ENCODE assay signal across 1 cellular context in genomic region chr9:33223696-33224095, GRCh38.
TF ChIP-seq lines count a peak whose summit lies in the region.

No MANE protein-coding gene starts in this region.

TF ChIP-seq in HepG2, 621 proteins besides CTCF, POLR2A, EP300 and RAD21:
- TF ChIP-seq ZSCAN25 (CRISPR knock-in tag; IDR thresholded peaks at IDR 0.05), result no peak
- no peak for TF ChIP-seq ZNF816 (CRISPR knock-in tag; IDR thresholded peaks at IDR 0.05; ENCODE audit: borderline replicate concordance)
- TF ChIP-seq AGO1 (IDR thresholded peaks at IDR 0.05; ENCODE audit: low read depth, low read length, poor library complexity, severe bottlenecking), result no peak
- no peak for TF ChIP-seq ZNF780A (CRISPR knock-in tag; IDR thresholded peaks at IDR 0.05)
- no peak for TF ChIP-seq MTF2 (CRISPR knock-in tag; IDR thresholded peaks at IDR 0.05; ENCODE audit: borderline replicate concordance)
- TF ChIP-seq, protein P1, sequence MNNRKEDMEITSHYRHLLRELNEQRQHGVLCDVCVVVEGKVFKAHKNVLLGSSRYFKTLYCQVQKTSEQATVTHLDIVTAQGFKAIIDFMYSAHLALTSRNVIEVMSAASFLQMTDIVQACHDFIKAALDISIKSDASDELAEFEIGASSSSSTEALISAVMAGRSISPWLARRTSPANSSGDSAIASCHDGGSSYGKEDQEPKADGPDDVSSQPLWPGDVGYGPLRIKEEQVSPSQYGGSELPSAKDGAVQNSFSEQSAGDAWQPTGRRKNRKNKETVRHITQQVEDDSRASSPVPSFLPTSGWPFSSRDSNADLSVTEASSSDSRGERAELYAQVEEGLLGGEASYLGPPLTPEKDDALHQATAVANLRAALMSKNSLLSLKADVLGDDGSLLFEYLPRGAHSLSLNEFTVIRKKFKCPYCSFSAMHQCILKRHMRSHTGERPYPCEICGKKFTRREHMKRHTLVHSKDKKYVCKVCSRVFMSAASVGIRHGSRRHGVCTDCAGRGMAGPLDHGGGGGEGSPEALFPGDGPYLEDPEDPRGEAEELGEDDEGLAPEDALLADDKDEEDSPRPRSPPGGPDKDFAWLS (CRISPR knock-in tag; IDR thresholded peaks at IDR 0.05; ENCODE audit: borderline replicate concordance), result no peak
- no peak for TF ChIP-seq ZMYM4 (CRISPR knock-in tag; IDR thresholded peaks at IDR 0.05)
- TF ChIP-seq EED (CRISPR knock-in tag; IDR thresholded peaks at IDR 0.05), result no peak
- TF ChIP-seq ZNF749 (CRISPR knock-in tag; IDR thresholded peaks at IDR 0.05; ENCODE audit: borderline replicate concordance), result no peak
- TF ChIP-seq ATF6 (CRISPR knock-in tag; conservative IDR thresholded peaks at IDR 0.05), result no peak
- TF ChIP-seq ZBTB40 (IDR thresholded peaks at IDR 0.05), result no peak
- no peak for TF ChIP-seq ZBTB40 (CRISPR knock-in tag; IDR thresholded peaks at IDR 0.05)
- no peak for TF ChIP-seq ATRX (CRISPR knock-in tag; IDR thresholded peaks at IDR 0.05; ENCODE audit: borderline replicate concordance)
- no peak for TF ChIP-seq REPIN1 (CRISPR knock-in tag; IDR thresholded peaks at IDR 0.05; ENCODE audit: borderline replicate concordance, low read depth)
- no peak for TF ChIP-seq ATF1 (CRISPR knock-in tag; IDR thresholded peaks at IDR 0.05)
- TF ChIP-seq GTF2F1 (IDR thresholded peaks at IDR 0.05; ENCODE audit: low read length), result no peak
- TF ChIP-seq ZNF782 (CRISPR knock-in tag; IDR thresholded peaks at IDR 0.05; ENCODE audit: borderline replicate concordance), result no peak
- TF ChIP-seq GATAD2A (CRISPR knock-in tag; IDR thresholded peaks at IDR 0.05), result no peak
- TF ChIP-seq ARNT2 (CRISPR knock-in tag; IDR thresholded peaks at IDR 0.05; ENCODE audit: low read depth), result no peak
- no peak for TF ChIP-seq GLI4 (CRISPR knock-in tag; IDR thresholded peaks at IDR 0.05; ENCODE audit: borderline replicate concordance)
- no peak for TF ChIP-seq ZNF367 (CRISPR knock-in tag; IDR thresholded peaks at IDR 0.05; ENCODE audit: borderline replicate concordance)
